Comparison of ENCODE assay signal across 11 cellular contexts in genomic region chr9:88586452-88586851, GRCh38.
"Had no signal": no experiment of that assay in that cellular context is flagged by ENCODE, and none has a peak within 500 bp of the region (broad histone marks: within the 10 kb centered on the region; RNA-seq: fewer than 3 reads in every experiment).

No MANE protein-coding gene starts in this region.

- ATAC-seq: sciatic nerve had no signal

- DNase-seq: activated CD4-positive, alpha-beta T cell treated with anti-CD3 and anti-CD28 coated beads, Interleukin-2, amount 50 U/mL, for 48 hours; activated naive CD4-positive, alpha-beta T cell treated with anti-CD3 and anti-CD28 coated beads, Interleukin-2, amount 10 ng/mL, durations not matched to agents 7 days and 5 days; midbrain; pancreas; spleen; upper lobe of left lung; WERI-Rb-1 had no signal

- H3K4me3 ChIP-seq: ascending aorta, lung, neural progenitor cell, pancreas, spleen, upper lobe of left lung had no signal

- H3K27me3 ChIP-seq: ascending aorta, neural progenitor cell, pancreas, upper lobe of left lung had no signal

- H2AFZ ChIP-seq: neural progenitor cell had no signal

- H3K4me1 ChIP-seq: ascending aorta, neural progenitor cell, pancreas had no signal

- H3K27ac ChIP-seq: ascending aorta, neural progenitor cell, pancreas, spleen, upper lobe of left lung, WERI-Rb-1 had no signal

- H3K36me3 ChIP-seq: ascending aorta, neural progenitor cell, pancreas, spleen, upper lobe of left lung, WERI-Rb-1 had no signal
